Comparison of ENCODE assay signal across 9 cellular contexts in the genomic region with DNA sequence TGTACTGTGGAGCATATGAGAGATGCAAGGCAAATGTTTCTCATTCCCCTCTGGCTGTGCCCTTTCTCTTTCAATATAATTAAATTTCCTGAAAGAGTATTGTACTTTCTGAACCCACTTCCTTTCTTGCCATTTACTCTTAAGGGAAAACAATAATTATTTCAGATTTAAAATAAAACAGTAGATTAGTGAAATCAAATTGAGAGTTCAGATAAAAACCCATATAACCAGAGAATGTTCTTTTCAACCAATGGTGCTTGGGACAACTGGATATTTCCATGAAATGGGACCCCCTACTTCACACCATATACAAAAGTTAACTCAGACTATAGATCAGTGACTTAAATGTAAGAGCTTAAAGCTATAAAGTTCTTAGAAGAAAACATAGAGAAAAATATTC.
"Had no signal": no experiment of that assay in that cellular context is flagged by ENCODE, and none has a peak within 500 bp of the region (broad histone marks: within the 10 kb centered on the region; RNA-seq: fewer than 3 reads in every experiment).

No MANE protein-coding gene starts in this region.

- DNase-seq: IMR-90, KBM-7, KG1 had no signal

- H3K27ac ChIP-seq: HL-60, KMS-11 had no signal

- H3K27ac Mint-ChIP-seq: IgD-negative memory B cell had no signal

- H3K4me3 ChIP-seq: K562 had no signal

- H3K4me2 ChIP-seq: KMS-11 had no signal

- H3K36me3 Mint-ChIP-seq: IgD-negative memory B cell had no signal

- H3K9ac ChIP-seq: KMS-11 had no signal

- H3K9me3 Mint-ChIP-seq: IgD-negative memory B cell had no signal

- ATAC-seq: HepG2, K562 had no signal

- FAIRE-seq: HepG2, HTR-8/SVneo, K562 had no signal

- H3K4me3 Mint-ChIP-seq: IgD-negative memory B cell had no signal
